In genomic region chr4:99894998-99895397, GRCh38 we compare ENCODE assay signal across 8 cellular contexts. TPM values are rescaled to one million over a fixed set of nuclear protein-coding genes. Genes with fewer than 3 reads are reported as not detected.
DNase-seq lines count a peak whose midpoint lies in the region; ATAC-seq and TF ChIP-seq lines count a peak whose summit lies in the region.

No MANE protein-coding gene starts in this region.

- H3K9me3 Mint-ChIP-seq in T-helper 1 cell treated with Interleukin-12 subunit alpha and Interleukin-12 subunit beta and Interleukin-4 antibody, amounts not matched to agents 30 μg/mL and 1 μg/mL, for 36 hours = no peaks in the 10 kb centered on the region

- peaks cover 31% of the 10 kb centered on the region for H3K4me1 Mint-ChIP-seq in T-helper 1 cell treated with Interleukin-12 subunit alpha and Interleukin-12 subunit beta and Interleukin-4 antibody, amounts not matched to agents 30 μg/mL and 1 μg/mL, for 36 hours (ENCODE audit: low read depth)

- H3K27ac Mint-ChIP-seq in T-helper 1 cell treated with Interleukin-12 subunit alpha and Interleukin-12 subunit beta and Interleukin-4 antibody, amounts not matched to agents 30 μg/mL and 1 μg/mL, for 36 hours = peak overlapping the region; percentile 81

- DNase-seq in T-helper 1 cell = no peak
- DNase-seq in adrenal gland = peak in 4 of 7 donors; percentile 1 to 55 (median 14)
- peak; percentile 33 to 38 for DNase-seq in left lung
- peak in 2 of 49 donors; percentile 0 to 5 for DNase-seq in substantia nigra (lab: John Stamatoyannopoulos, UW)
- no peak for DNase-seq in NCI-H146 treated with DMSO at 0.1 percent for 48 hours (lab: John Stamatoyannopoulos, UW; ENCODE audit: unreplicated experiment)
- DNase-seq in HuH-7.5 (ENCODE audit: low spot score) = no peak
- no peak for DNase-seq in SHP77 treated with DMSO at 0.1 percent for 48 hours (lab: John Stamatoyannopoulos, UW)

- H3K9me3 ChIP-seq in adrenal gland (replicated peaks in 1 of 3) = no peaks in the 10 kb centered on the region
- no peaks in the 10 kb centered on the region for H3K9me3 ChIP-seq in left lung

- H3K4me3 Mint-ChIP-seq in T-helper 1 cell treated with Interleukin-12 subunit alpha and Interleukin-12 subunit beta and Interleukin-4 antibody, amounts not matched to agents 30 μg/mL and 1 μg/mL, for 36 hours = no peak overlapping the region

- peak overlapping the region in 1 of 4 donors; percentile 98 for H3K4me3 ChIP-seq in adrenal gland
- peak overlapping the region; percentile 78 to 87 for H3K4me3 ChIP-seq in left lung

- TF ChIP-seq POLR2A in adrenal gland (IDR thresholded peaks at IDR 0.05) = no peak

- H3K27me3 ChIP-seq in adrenal gland (no peaks in the 10 kb centered on the region), left lung (no peaks in the 10 kb centered on the region)

- no peak for TF ChIP-seq CTCF in adrenal gland (IDR thresholded peaks at IDR 0.05)
- TF ChIP-seq CTCF in left lung (IDR thresholded peaks at IDR 0.05) = no peak

- WGBS in adrenal gland, 4 donors = 92 to 94% (median 94%) methylated on average over 16 of the region's 16 CpGs

- intact Hi-C loops in adrenal gland (cut with DNase I) (loop anchor here in 1 of 2 donors (10.0 kb wide), 1 partner anchor 50 kb away; the partner anchor contains the start of gene DNAJB14), left lung (cut with DNase I) (loop anchor here in 1 of 2 donors (10.0 kb wide), 1 partner anchor 50 kb away; the partner anchor contains the start of gene DNAJB14)

- peaks cover 10% of the 10 kb centered on the region for H3K36me3 Mint-ChIP-seq in T-helper 1 cell treated with Interleukin-12 subunit alpha and Interleukin-12 subunit beta and Interleukin-4 antibody, amounts not matched to agents 30 μg/mL and 1 μg/mL, for 36 hours (ENCODE audit: low read depth)

- peak overlapping the region in 4 of 5 donors; percentile 22 to 68 (median 62) for H3K27ac ChIP-seq in adrenal gland
- H3K27ac ChIP-seq in left lung = peak overlapping the region; percentile 76 to 86
- peak overlapping the region; percentile 69 for H3K27ac ChIP-seq in substantia nigra (ENCODE audit: low read depth, low read length, poor library complexity, severe bottlenecking)

- ATAC-seq in left lung = no peak

- H3K36me3 ChIP-seq in adrenal gland (replicated peaks in 1 of 2) = no peaks in the 10 kb centered on the region
- peaks cover 0 to 8% of the 10 kb centered on the region in 2 donors for H3K36me3 ChIP-seq in left lung

- H3K4me1 ChIP-seq in adrenal gland (replicated peaks in 1 of 2) (peaks cover 12 to 26% of the 10 kb centered on the region in 2 donors), left lung (peaks cover 0 to 39% of the 10 kb centered on the region in 2 donors)

- no peaks in the 10 kb centered on the region for H3K27me3 Mint-ChIP-seq in T-helper 1 cell treated with Interleukin-12 subunit alpha and Interleukin-12 subunit beta and Interleukin-4 antibody, amounts not matched to agents 30 μg/mL and 1 μg/mL, for 36 hours (ENCODE audit: low read depth)

RNA-seq across cellular contexts. Expression of gene LAMTOR3, which starts 0.8 kb away (rescaled TPM):
- total RNA-seq in adrenal gland (10 to 100 TPM; 24.2 to 80.1 (median 45.7) TPM), left lung (10 to 100 TPM; 41.9 to 47.4 TPM)
- polyA plus RNA-seq in adrenal gland = 100 to 1,000 TPM in 1 of 3 donors, 10 to 100 TPM in 2; 35.1 to 103 (median 52.7) TPM

RNA-seq across cellular contexts. Expression of gene DNAJB14, which starts 51.4 kb away (rescaled TPM):
- total RNA-seq in adrenal gland = 10 to 100 TPM; 21.9 to 53.7 (median 41.4) TPM
- polyA plus RNA-seq in adrenal gland = 10 to 100 TPM in 2 of 3 donors, 1 to 10 TPM in 1; 7.2 to 28.0 (median 19.1) TPM
- total RNA-seq in left lung = 10 to 100 TPM; 44.7 to 60.3 TPM

RNA-seq across cellular contexts. Expression of gene H2AZ1, which starts 55.1 kb away (rescaled TPM):
- total RNA-seq in adrenal gland (100 to 1,000 TPM in 3 of 8 donors, 10 to 100 TPM in 5; 84.9 to 234 (median 92.7) TPM), left lung (100 to 1,000 TPM; 151 to 200 TPM)
- 10 to 100 TPM; 49.7 to 69.9 (median 53.4) TPM for polyA plus RNA-seq in adrenal gland

Comparison
In these comparisons a context has a peak if more than half of its experiments do, and no peak if none do; other contexts are left out.
1. DNase-seq: peak in adrenal gland (4 of 7) and left lung (2 of 2); none in T-helper 1 cell (0 of 5), NCI-H146 treated with DMSO at 0.1 percent for 48 hours (single experiment), HuH-7.5 (single experiment) and SHP77 treated with DMSO at 0.1 percent for 48 hours (single experiment).
2. Peak in every context shown above with its lines, with median percentiles within 50 percentile points of each other: H3K27ac ChIP-seq.